Comparison of ENCODE assay signal across 1 cellular context in genomic region chr6:20202070-20202658, GRCh38.
A peak's percentile ranks its signal among the peaks of the same experiment; 100 is the strongest.
TF ChIP-seq lines count a peak whose summit lies in the region.

No MANE protein-coding gene starts in this region.

TF ChIP-seq in K562, 482 proteins besides CTCF, POLR2A, EP300 and RAD21 (continued from another document and continues in another):
- TF ChIP-seq CEBPG (CRISPR knock-in tag; IDR thresholded peaks at IDR 0.05) (peak; percentile 85), CEBPG (tag; conservative IDR thresholded peaks at IDR 0.05 in 1 of 2, IDR thresholded peaks at IDR 0.05 in 1 of 2) (peak; percentile 88 to 92), ZFPM2 (CRISPR knock-in tag; IDR thresholded peaks at IDR 0.05) (no peak), ZFP36 (IDR thresholded peaks at IDR 0.05; ENCODE audit: low read depth, low read length, partially characterized antibody) (peak; percentile 74), NCOR1 (IDR thresholded peaks at IDR 0.05) (peak; percentile 36; the same call in 1 of the 2 replicates), RNF2 (IDR thresholded peaks at IDR 0.05) (0 out of 2 replicates have a peak, but pooled peaks have one; percentile 19), SIN3B (IDR thresholded peaks at IDR 0.05; ENCODE audit: low read depth) (no peak), ZSCAN29 (IDR thresholded peaks at IDR 0.05) (no peak), FOXJ2 (tag; IDR thresholded peaks at IDR 0.05) (peak; percentile 23; the same call in 1 of the 2 replicates), ZBTB8A (IDR thresholded peaks at IDR 0.05; ENCODE audit: partially characterized antibody) (no peak), PKNOX1 (IDR thresholded peaks at IDR 0.05) (peak; percentile 90), AFF1 (IDR thresholded peaks at IDR 0.05; ENCODE audit: low read depth in 1 of 2, partially characterized antibody in 2 of 2) (peak in 1 of 2 experiments; percentile 2), SMARCA4 (IDR thresholded peaks at IDR 0.05) (peak; percentile 86), ZNF76 (CRISPR knock-in tag; IDR thresholded peaks at IDR 0.05; ENCODE audit: borderline replicate concordance) (no peak), E2F4 (CRISPR knock-in tag; IDR thresholded peaks at IDR 0.05; ENCODE audit: low read depth) (no peak), ZBTB1 (CRISPR knock-in tag; IDR thresholded peaks at IDR 0.05; ENCODE audit: borderline replicate concordance, low read depth) (no peak), YBX1 (IDR thresholded peaks at IDR 0.05) (no peak), POLR2H (tag; IDR thresholded peaks at IDR 0.05; ENCODE audit: low read depth) (peak; percentile 85), BACH1 (tag; IDR thresholded peaks at IDR 0.05) (peak; percentile 85), ZKSCAN8 (CRISPR knock-in tag; IDR thresholded peaks at IDR 0.05) (0 out of 2 replicates have a peak, but pooled peaks have one; percentile 22), CREBBP (IDR thresholded peaks at IDR 0.05; ENCODE audit: low read depth, low read length) (no peak), MAFG (tag; conservative IDR thresholded peaks at IDR 0.05) (peak; percentile 98), ATF4 (CRISPR knock-in tag; IDR thresholded peaks at IDR 0.05) (peak; percentile 71), NFE2 (IDR thresholded peaks at IDR 0.05; ENCODE audit: low read depth) (peak; percentile 96), ZBTB26 (CRISPR knock-in tag; IDR thresholded peaks at IDR 0.05) (no peak), PTTG1 (tag; IDR thresholded peaks at IDR 0.05; ENCODE audit: low read depth) (no peak), HES1 (IDR thresholded peaks at IDR 0.05; ENCODE audit: low read depth) (0 out of 2 replicates have a peak, but pooled peaks have one; percentile 18), RBFOX2 (IDR thresholded peaks at IDR 0.05; ENCODE audit: low read depth, low read length) (0 out of 2 replicates have a peak, but pooled peaks have one; percentile 16), JUN (IDR thresholded peaks at IDR 0.05; ENCODE audit: borderline replicate concordance, low read depth, low read length) (peak; percentile 80), JUN (CRISPR knock-in tag; IDR thresholded peaks at IDR 0.05; ENCODE audit: borderline replicate concordance) (no peak), LEF1 (IDR thresholded peaks at IDR 0.05) (peak; percentile 54; the same call in 1 of the 2 replicates), ARID1B (IDR thresholded peaks at IDR 0.05) (peak; percentile 72), ARID3A (IDR thresholded peaks at IDR 0.05; ENCODE audit: borderline replicate concordance, low read depth, low read length) (no peak), NBN (IDR thresholded peaks at IDR 0.05; ENCODE audit: low read depth) (peak; percentile 31; the same call in 1 of the 2 replicates), GTF2E2 (tag; IDR thresholded peaks at IDR 0.05) (peak; percentile 25; the same call in 1 of the 2 replicates), DPF2 (IDR thresholded peaks at IDR 0.05) (peak; percentile 78), KAT7 (CRISPR knock-in tag; IDR thresholded peaks at IDR 0.05; ENCODE audit: borderline replicate concordance) (no peak), FOXJ3 (CRISPR knock-in tag; IDR thresholded peaks at IDR 0.05) (peak; percentile 65; the same call in 1 of the 2 replicates), TGIF2 (CRISPR knock-in tag; IDR thresholded peaks at IDR 0.05) (no peak), HDAC3 (IDR thresholded peaks at IDR 0.05; ENCODE audit: borderline replicate concordance, partially characterized antibody) (peak; percentile 34), SOX6 (IDR thresholded peaks at IDR 0.05) (peak; percentile 59), TOE1 (IDR thresholded peaks at IDR 0.05; ENCODE audit: borderline replicate concordance) (0 out of 2 replicates have a peak, but pooled peaks have one; percentile 41), TOE1 (CRISPR knock-in tag; IDR thresholded peaks at IDR 0.05; ENCODE audit: borderline replicate concordance, low read depth) (no peak), RBM25 (IDR thresholded peaks at IDR 0.05; ENCODE audit: low read depth, low read length, severe bottlenecking) (no peak)
- TF ChIP-seq, protein P1, sequence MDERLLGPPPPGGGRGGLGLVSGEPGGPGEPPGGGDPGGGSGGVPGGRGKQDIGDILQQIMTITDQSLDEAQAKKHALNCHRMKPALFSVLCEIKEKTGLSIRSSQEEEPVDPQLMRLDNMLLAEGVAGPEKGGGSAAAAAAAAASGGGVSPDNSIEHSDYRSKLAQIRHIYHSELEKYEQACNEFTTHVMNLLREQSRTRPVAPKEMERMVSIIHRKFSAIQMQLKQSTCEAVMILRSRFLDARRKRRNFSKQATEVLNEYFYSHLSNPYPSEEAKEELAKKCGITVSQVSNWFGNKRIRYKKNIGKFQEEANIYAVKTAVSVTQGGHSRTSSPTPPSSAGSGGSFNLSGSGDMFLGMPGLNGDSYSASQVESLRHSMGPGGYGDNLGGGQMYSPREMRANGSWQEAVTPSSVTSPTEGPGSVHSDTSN (CRISPR knock-in tag; IDR thresholded peaks at IDR 0.05; ENCODE audit: low read depth): no peak
- TF ChIP-seq, protein P1 (tag; conservative IDR thresholded peaks at IDR 0.05; ENCODE audit: low read depth): peak; percentile 86
- TF ChIP-seq, protein P2, sequence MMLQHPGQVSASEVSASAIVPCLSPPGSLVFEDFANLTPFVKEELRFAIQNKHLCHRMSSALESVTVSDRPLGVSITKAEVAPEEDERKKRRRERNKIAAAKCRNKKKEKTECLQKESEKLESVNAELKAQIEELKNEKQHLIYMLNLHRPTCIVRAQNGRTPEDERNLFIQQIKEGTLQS (IDR thresholded peaks at IDR 0.05): peak; percentile 91
- TF ChIP-seq, protein P2 (CRISPR knock-in tag; conservative IDR thresholded peaks at IDR 0.05): no peak
- TF ChIP-seq, protein P3, sequence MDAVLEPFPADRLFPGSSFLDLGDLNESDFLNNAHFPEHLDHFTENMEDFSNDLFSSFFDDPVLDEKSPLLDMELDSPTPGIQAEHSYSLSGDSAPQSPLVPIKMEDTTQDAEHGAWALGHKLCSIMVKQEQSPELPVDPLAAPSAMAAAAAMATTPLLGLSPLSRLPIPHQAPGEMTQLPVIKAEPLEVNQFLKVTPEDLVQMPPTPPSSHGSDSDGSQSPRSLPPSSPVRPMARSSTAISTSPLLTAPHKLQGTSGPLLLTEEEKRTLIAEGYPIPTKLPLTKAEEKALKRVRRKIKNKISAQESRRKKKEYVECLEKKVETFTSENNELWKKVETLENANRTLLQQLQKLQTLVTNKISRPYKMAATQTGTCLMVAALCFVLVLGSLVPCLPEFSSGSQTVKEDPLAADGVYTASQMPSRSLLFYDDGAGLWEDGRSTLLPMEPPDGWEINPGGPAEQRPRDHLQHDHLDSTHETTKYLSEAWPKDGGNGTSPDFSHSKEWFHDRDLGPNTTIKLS (IDR thresholded peaks at IDR 0.05; ENCODE audit: borderline replicate concordance, low read depth): no peak
